ENCODE assay signal across 1 cellular context in the genomic region with DNA sequence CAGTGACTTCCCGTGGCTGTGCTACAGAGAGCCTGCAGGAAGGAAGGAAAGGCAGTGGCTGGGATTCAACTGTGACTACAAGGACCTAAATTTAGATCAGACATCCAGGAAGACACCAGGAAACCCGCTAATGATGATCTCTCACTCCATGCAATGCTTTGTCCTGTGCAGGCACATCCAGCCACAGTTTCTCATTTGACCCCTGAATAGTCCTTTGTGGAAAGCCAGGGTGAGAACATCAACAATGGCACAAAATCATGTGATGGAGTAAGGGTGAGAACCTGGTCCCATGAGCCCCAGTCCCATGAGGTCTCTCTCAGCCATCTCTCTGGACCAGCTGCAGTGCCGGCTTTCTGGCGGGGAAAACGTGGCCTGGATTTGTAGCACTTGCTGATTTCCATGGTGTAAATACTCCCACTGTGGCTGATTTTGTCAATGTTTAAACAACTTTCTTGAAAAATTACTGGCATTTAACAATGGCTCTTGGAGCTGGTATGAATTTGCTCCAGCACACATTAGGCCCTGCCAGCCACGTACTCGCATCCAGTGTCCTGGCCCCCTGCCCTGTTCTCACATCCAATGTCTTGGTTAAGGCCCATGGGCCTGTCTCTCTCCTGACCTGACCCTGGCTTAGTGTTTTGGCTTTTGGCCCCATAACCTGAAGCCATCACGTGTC.
TF ChIP-seq lines count a peak whose summit lies in the region.

No MANE protein-coding gene starts in this region.

TF ChIP-seq in HepG2, 621 proteins besides CTCF, POLR2A, EP300 and RAD21 (continued from another document):
- TF ChIP-seq, protein P1, sequence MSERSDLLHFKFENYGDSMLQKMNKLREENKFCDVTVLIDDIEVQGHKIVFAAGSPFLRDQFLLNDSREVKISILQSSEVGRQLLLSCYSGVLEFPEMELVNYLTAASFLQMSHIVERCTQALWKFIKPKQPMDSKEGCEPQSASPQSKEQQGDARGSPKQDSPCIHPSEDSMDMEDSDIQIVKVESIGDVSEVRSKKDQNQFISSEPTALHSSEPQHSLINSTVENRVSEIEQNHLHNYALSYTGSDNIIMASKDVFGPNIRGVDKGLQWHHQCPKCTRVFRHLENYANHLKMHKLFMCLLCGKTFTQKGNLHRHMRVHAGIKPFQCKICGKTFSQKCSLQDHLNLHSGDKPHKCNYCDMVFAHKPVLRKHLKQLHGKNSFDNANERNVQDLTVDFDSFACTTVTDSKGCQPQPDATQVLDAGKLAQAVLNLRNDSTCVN (CRISPR knock-in tag; IDR thresholded peaks at IDR 0.05; ENCODE audit: borderline replicate concordance): no peak
- TF ChIP-seq ZFP90 (CRISPR knock-in tag; IDR thresholded peaks at IDR 0.05; ENCODE audit: borderline replicate concordance): no peak
- peak; percentile 11; the same call in 1 of the 2 replicates for TF ChIP-seq ZBTB38 (CRISPR knock-in tag; IDR thresholded peaks at IDR 0.05)
- TF ChIP-seq GABPB1 (CRISPR knock-in tag; IDR thresholded peaks at IDR 0.05): no peak
- no peak for TF ChIP-seq POGZ (CRISPR knock-in tag; IDR thresholded peaks at IDR 0.05)
- TF ChIP-seq NFKBIZ (CRISPR knock-in tag; IDR thresholded peaks at IDR 0.05): no peak
- no peak for TF ChIP-seq PHB2 (IDR thresholded peaks at IDR 0.05; ENCODE audit: partially characterized antibody)
- TF ChIP-seq, protein P2, sequence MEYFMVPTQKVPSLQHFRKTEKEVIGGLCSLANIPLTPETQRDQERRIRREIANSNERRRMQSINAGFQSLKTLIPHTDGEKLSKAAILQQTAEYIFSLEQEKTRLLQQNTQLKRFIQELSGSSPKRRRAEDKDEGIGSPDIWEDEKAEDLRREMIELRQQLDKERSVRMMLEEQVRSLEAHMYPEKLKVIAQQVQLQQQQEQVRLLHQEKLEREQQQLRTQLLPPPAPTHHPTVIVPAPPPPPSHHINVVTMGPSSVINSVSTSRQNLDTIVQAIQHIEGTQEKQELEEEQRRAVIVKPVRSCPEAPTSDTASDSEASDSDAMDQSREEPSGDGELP (IDR thresholded peaks at IDR 0.05; ENCODE audit: borderline replicate concordance, low read depth): no peak
- TF ChIP-seq, protein P3, sequence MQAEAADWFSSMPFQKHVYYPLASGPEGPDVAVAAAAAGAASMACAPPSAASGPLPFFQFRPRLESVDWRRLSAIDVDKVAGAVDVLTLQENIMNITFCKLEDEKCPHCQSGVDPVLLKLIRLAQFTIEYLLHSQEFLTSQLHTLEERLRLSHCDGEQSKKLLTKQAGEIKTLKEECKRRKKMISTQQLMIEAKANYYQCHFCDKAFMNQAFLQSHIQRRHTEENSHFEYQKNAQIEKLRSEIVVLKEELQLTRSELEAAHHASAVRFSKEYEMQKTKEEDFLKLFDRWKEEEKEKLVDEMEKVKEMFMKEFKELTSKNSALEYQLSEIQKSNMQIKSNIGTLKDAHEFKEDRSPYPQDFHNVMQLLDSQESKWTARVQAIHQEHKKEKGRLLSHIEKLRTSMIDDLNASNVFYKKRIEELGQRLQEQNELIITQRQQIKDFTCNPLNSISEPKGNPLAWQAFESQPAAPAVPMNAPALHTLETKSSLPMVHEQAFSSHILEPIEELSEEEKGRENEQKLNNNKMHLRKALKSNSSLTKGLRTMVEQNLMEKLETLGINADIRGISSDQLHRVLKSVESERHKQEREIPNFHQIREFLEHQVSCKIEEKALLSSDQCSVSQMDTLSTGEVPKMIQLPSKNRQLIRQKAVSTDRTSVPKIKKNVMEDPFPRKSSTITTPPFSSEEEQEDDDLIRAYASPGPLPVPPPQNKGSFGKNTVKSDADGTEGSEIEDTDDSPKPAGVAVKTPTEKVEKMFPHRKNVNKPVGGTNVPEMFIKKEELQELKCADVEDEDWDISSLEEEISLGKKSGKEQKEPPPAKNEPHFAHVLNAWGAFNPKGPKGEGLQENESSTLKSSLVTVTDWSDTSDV (CRISPR knock-in tag; IDR thresholded peaks at IDR 0.05): no peak
